ENCODE assay signal across 1 cellular context in the genomic region with DNA sequence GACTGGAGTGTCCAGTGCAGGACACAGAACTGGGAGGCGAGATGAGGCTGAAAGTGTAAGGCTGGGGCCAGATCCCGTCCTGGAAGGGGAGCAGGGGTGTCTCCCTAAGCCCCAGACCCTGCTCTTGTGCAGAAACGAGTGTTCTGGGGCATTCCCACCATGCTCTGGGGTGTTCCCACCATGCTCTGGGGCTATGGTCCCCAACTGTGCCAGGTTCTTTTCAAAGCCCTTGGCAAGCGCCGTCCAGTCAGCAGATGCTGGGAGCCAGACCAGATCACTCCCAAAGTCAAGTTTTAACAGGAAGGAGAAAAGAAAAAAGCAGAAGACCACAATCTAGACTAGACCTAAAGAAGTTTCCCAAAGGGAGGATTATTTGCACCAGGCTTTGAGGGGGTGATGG.
TF ChIP-seq lines count a peak whose summit lies in the region.

No MANE protein-coding gene starts in this region.

TF ChIP-seq in A549, 52 proteins besides CTCF, POLR2A, EP300 and RAD21 (continued from another document):
- TF ChIP-seq, protein P1, sequence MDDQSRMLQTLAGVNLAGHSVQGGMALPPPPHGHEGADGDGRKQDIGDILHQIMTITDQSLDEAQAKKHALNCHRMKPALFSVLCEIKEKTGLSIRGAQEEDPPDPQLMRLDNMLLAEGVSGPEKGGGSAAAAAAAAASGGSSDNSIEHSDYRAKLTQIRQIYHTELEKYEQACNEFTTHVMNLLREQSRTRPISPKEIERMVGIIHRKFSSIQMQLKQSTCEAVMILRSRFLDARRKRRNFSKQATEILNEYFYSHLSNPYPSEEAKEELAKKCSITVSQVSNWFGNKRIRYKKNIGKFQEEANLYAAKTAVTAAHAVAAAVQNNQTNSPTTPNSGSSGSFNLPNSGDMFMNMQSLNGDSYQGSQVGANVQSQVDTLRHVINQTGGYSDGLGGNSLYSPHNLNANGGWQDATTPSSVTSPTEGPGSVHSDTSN (IDR thresholded peaks at IDR 0.05) = no peak
- no peak for TF ChIP-seq FOSB (CRISPR knock-in tag; IDR thresholded peaks at IDR 0.05)
- no peak for TF ChIP-seq HDAC2 (IDR thresholded peaks at IDR 0.05)
- TF ChIP-seq KDM1A (IDR thresholded peaks at IDR 0.05; ENCODE audit: low read depth) = no peak
- TF ChIP-seq EHMT2 (IDR thresholded peaks at IDR 0.05; ENCODE audit: low read depth) = no peak
- TF ChIP-seq POLR2AphosphoS2 (conservative IDR thresholded peaks at IDR 0.05; ENCODE audit: low read length) = no peak
- TF ChIP-seq ELK1 (IDR thresholded peaks at IDR 0.05; ENCODE audit: low read depth, low read length) = no peak
- no peak for TF ChIP-seq CBX2 (IDR thresholded peaks at IDR 0.05; ENCODE audit: borderline replicate concordance, low read depth)
- TF ChIP-seq FOSL2 (IDR thresholded peaks at IDR 0.05) = no peak
- TF ChIP-seq FOSL2 (CRISPR knock-in tag; IDR thresholded peaks at IDR 0.05) = no peak
- TF ChIP-seq RFX5 (IDR thresholded peaks at IDR 0.05) = no peak
- TF ChIP-seq HOXB5 (CRISPR knock-in tag; IDR thresholded peaks at IDR 0.05) = no peak
- no peak for TF ChIP-seq ATOH8 (CRISPR knock-in tag; IDR thresholded peaks at IDR 0.05; ENCODE audit: low read depth)
- no peak for TF ChIP-seq BHLHE40 (IDR thresholded peaks at IDR 0.05; ENCODE audit: low read depth, low read length)
